Comparison of ENCODE assay signal across 8 cellular contexts in genomic region chr4:6327220-6327917, GRCh38. TPM values are rescaled to one million over a fixed set of nuclear protein-coding genes. Genes with fewer than 3 reads are reported as not detected.
A peak's percentile ranks its signal among the peaks of the same experiment; 100 is the strongest.
DNase-seq lines count a peak whose midpoint lies in the region; ATAC-seq and TF ChIP-seq lines count a peak whose summit lies in the region.

No MANE protein-coding gene starts in this region.

- H3K36me3 ChIP-seq in Peyer's patch, result no peaks in the 10 kb centered on the region
- H3K36me3 ChIP-seq in neutrophil, result no peaks in the 10 kb centered on the region
- H3K36me3 ChIP-seq in suprapubic skin, result peaks cover 2% of the 10 kb centered on the region

- TF ChIP-seq CTCF in AG04450 (IDR thresholded peaks at IDR 0.05; ENCODE audit: low read depth, low read length) (peak; percentile 91), Peyer's patch (IDR thresholded peaks at IDR 0.05) (peak; percentile 74 to 97 (median 94)), fibroblast of the aortic adventitia (IDR thresholded peaks at IDR 0.05; ENCODE audit: insufficient read depth, low read length) (peak; percentile 90), neutrophil (IDR thresholded peaks at IDR 0.05) (peak; percentile 76), suprapubic skin (IDR thresholded peaks at IDR 0.05) (peak; percentile 82 to 94)

- peaks cover 20% of the 10 kb centered on the region for H3K27me3 Mint-ChIP-seq in activated T-helper 17 cell treated with anti-CD3 and anti-CD28 coated beads, Interleukin-2, amount 50 U/mL, for 72 hours

- 16% methylated on average over 17 of the region's 21 CpGs for WGBS in suprapubic skin

- CTCF ChIA-PET in AG04450 (lab: Charles Lee), result interaction anchor here (0.5 to 18.6 kb wide), 17 partner anchors 7 to 329 kb away, joined by 3 to 563 read pairs (median 5); partner anchors contain the start of gene WFS1

- H3K4me3 Mint-ChIP-seq in activated T-helper 17 cell treated with anti-CD3 and anti-CD28 coated beads, Interleukin-2, amount 50 U/mL, for 72 hours, result no peak overlapping the region

- H3K4me1 Mint-ChIP-seq in activated T-helper 17 cell treated with anti-CD3 and anti-CD28 coated beads, Interleukin-2, amount 50 U/mL, for 72 hours, result no peaks in the 10 kb centered on the region

- no peak for TF ChIP-seq POLR2A in Peyer's patch (IDR thresholded peaks at IDR 0.05)
- TF ChIP-seq POLR2A in suprapubic skin (IDR thresholded peaks at IDR 0.05), result no peak

- H3K9me3 ChIP-seq in AG04450 (ENCODE audit: control insufficient read depth, insufficient read depth, low read length) (peaks cover 3% of the 10 kb centered on the region; the same call in 1 of the 2 replicates), Peyer's patch (no peaks in the 10 kb centered on the region), neutrophil (no peaks in the 10 kb centered on the region), suprapubic skin (no peaks in the 10 kb centered on the region)

- H3K27me3 ChIP-seq in AG04450 (ENCODE audit: control insufficient read depth, insufficient read depth, low read length), result peaks cover 19% of the 10 kb centered on the region
- H3K27me3 ChIP-seq in Peyer's patch, result no peaks in the 10 kb centered on the region
- peaks cover 47% of the 10 kb centered on the region for H3K27me3 ChIP-seq in neutrophil
- peaks cover 15% of the 10 kb centered on the region for H3K27me3 ChIP-seq in suprapubic skin

- H3K4me1 ChIP-seq in Peyer's patch (peaks cover 0 to 6% (median 0%) of the 10 kb centered on the region in 4 donors), neutrophil (ENCODE audit: control insufficient read depth in 1 of 2, insufficient read depth in 1 of 2, low read depth in 1 of 2, low read length in 1 of 2) (peaks cover 8 to 11% of the 10 kb centered on the region in 2 experiments), suprapubic skin (peaks cover 21% of the 10 kb centered on the region)

- ATAC-seq in GM18867 (IDR thresholded peaks at IDR 0.05; ENCODE audit: unreplicated experiment), result peak; percentile 65
- ATAC-seq in activated T-helper 17 cell treated with anti-CD3 and anti-CD28 coated beads, Interleukin-2, amount 50 U/mL, for 72 hours (replicated peaks), result peak; percentile 80

- no peaks in the 10 kb centered on the region for H3K9me3 Mint-ChIP-seq in activated T-helper 17 cell treated with anti-CD3 and anti-CD28 coated beads, Interleukin-2, amount 50 U/mL, for 72 hours

- H3K4me3 ChIP-seq in AG04450 (ENCODE audit: low read depth, low read length) (no peak overlapping the region), Peyer's patch (no peak overlapping the region), fibroblast of the aortic adventitia (ENCODE audit: low read depth, low read length) (no peak overlapping the region), neutrophil (ENCODE audit: low read depth in 1 of 2, low read length in 1 of 2) (no peak overlapping the region), suprapubic skin (no peak overlapping the region)

- no peak overlapping the region for H3K27ac Mint-ChIP-seq in activated T-helper 17 cell treated with anti-CD3 and anti-CD28 coated beads, Interleukin-2, amount 50 U/mL, for 72 hours

- DNase-seq in AG04450 (ENCODE audit: low read depth, low spot score) (peak; percentile 27), HT1080 (ENCODE audit: low read depth) (peak; percentile 66), Peyer's patch (peak; percentile 63 to 89 (median 86)), fibroblast of the aortic adventitia (ENCODE audit: low read depth) (peak; percentile 68), suprapubic skin (ENCODE audit: low spot score in 2 of 2) (peak; percentile 87 to 90)

- H3K27ac ChIP-seq in AG04450 (ENCODE audit: low read depth, low read length) (no peak overlapping the region), Peyer's patch (no peak overlapping the region), neutrophil (no peak overlapping the region), suprapubic skin (no peak overlapping the region)

- no peak for TF ChIP-seq EP300 in suprapubic skin (IDR thresholded peaks at IDR 0.05)

- no peaks in the 10 kb centered on the region for H3K36me3 Mint-ChIP-seq in activated T-helper 17 cell treated with anti-CD3 and anti-CD28 coated beads, Interleukin-2, amount 50 U/mL, for 72 hours (ENCODE audit: low read depth)

- POLR2A ChIA-PET in AG04450 (lab: Yijun Ruan, JAX), result no interaction called here

RNA-seq across cellular contexts. Expression of gene WFS1, which starts 57.7 kb away (rescaled TPM):
- 46.8 and 64.6 TPM in 2 replicates for polyA plus RNA-seq in AG04450 (2011; rRNA removed)
- polyA minus RNA-seq in AG04450 (2011; rRNA and poly(A)+ RNA removed), result 51.3 and 72.8 TPM in 2 replicates
- 11.1 and 14.8 TPM in 2 replicates for total RNA-seq in HT1080 (2014; rRNA removed; shearing (Covaris generic))
- polyA plus RNA-seq in HT1080 (2015; cell fraction: cytosol; rRNA removed), result 11.3 and 12.8 TPM in 2 replicates
- polyA plus RNA-seq in HT1080 (2015; cell fraction: nucleus; rRNA removed), result 32.4 and 35.1 TPM in 2 replicates
- total RNA-seq in Peyer's patch (10 to 100 TPM in 3 of 4 donors, 1 to 10 TPM in 1; 10.0 to 39.6 (median 30.0) TPM), fibroblast of the aortic adventitia (ENCODE audit: low replicate concordance) (9.7 and 14.3 TPM in 2 replicates), suprapubic skin (100 to 1,000 TPM in 1 of 4 donors, 10 to 100 TPM in 3; 31.5 to 124 (median 34.8) TPM)
- 1 to 10 TPM; 1.1 to 2.6 TPM for total RNA-seq in activated T-helper 17 cell treated with anti-CD3 and anti-CD28 coated beads, Interleukin-2, amount 50 U/mL, for 72 hours

Comparison
In these comparisons a context has a peak if more than half of its experiments do, and no peak if none do; other contexts are left out.
1. DNase-seq: peak in every context shown above with its lines; median percentile 88 in suprapubic skin; 86 in Peyer's patch; 68 in fibroblast of the aortic adventitia; 66 in HT1080; 27 in AG04450.